Comparison of ENCODE assay signal across 2 cellular contexts in genomic region chr4:150582101-150582565, GRCh38.
TF ChIP-seq lines count a peak whose summit lies in the region.

TSS of gene MAB21L2 (plus strand) at chr4:150582151. CDS start at chr4:150583030, 879 bp downstream.

TF ChIP-seq in liver, 16 proteins besides CTCF, POLR2A, EP300 and RAD21:
- TF ChIP-seq RXRA (IDR thresholded peaks at IDR 0.05) (no peak), JUND (IDR thresholded peaks at IDR 0.05) (no peak), HNF4G (IDR thresholded peaks at IDR 0.05) (no peak), SP1 (IDR thresholded peaks at IDR 0.05) (no peak), NR2F2 (IDR thresholded peaks at IDR 0.05) (no peak), EGR1 (IDR thresholded peaks at IDR 0.05; ENCODE audit: low read depth in 2 of 2) (no peak), FOXA1 (IDR thresholded peaks at IDR 0.05) (no peak), HNF4A (conservative IDR thresholded peaks at IDR 0.05) (no peak), YY1 (IDR thresholded peaks at IDR 0.05) (no peak), GABPA (IDR thresholded peaks at IDR 0.05 in 1 of 2, conservative IDR thresholded peaks at IDR 0.05 in 1 of 2) (no peak), FOXA2 (IDR thresholded peaks at IDR 0.05) (no peak)
- TF ChIP-seq, protein P1, sequence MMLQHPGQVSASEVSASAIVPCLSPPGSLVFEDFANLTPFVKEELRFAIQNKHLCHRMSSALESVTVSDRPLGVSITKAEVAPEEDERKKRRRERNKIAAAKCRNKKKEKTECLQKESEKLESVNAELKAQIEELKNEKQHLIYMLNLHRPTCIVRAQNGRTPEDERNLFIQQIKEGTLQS (IDR thresholded peaks at IDR 0.05): no peak
- TF ChIP-seq, protein P2, sequence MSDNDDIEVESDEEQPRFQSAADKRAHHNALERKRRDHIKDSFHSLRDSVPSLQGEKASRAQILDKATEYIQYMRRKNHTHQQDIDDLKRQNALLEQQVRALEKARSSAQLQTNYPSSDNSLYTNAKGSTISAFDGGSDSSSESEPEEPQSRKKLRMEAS (IDR thresholded peaks at IDR 0.05): no peak
TF ChIP-seq in liver: peak in this region for 0.

TF ChIP-seq in HepG2, 621 proteins besides CTCF, POLR2A, EP300 and RAD21:
- TF ChIP-seq, protein P3, sequence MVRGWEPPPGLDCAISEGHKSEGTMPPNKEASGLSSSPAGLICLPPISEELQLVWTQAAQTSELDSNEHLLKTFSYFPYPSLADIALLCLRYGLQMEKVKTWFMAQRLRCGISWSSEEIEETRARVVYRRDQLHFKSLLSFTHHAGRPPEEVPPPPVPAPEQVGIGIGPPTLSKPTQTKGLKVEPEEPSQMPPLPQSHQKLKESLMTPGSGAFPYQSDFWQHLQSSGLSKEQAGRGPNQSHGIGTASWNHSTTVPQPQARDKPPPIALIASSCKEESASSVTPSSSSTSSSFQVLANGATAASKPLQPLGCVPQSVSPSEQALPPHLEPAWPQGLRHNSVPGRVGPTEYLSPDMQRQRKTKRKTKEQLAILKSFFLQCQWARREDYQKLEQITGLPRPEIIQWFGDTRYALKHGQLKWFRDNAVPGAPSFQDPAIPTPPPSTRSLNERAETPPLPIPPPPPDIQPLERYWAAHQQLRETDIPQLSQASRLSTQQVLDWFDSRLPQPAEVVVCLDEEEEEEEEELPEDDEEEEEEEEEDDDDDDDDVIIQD (CRISPR knock-in tag; IDR thresholded peaks at IDR 0.05; ENCODE audit: low read depth): no peak
- TF ChIP-seq ZMYM4 (CRISPR knock-in tag; IDR thresholded peaks at IDR 0.05) (no peak), ZNF367 (CRISPR knock-in tag; IDR thresholded peaks at IDR 0.05; ENCODE audit: borderline replicate concordance) (no peak), ZNF557 (CRISPR knock-in tag; IDR thresholded peaks at IDR 0.05) (no peak), ZFX (CRISPR knock-in tag; IDR thresholded peaks at IDR 0.05; ENCODE audit: low read depth) (no peak), GTF3A (CRISPR knock-in tag; conservative IDR thresholded peaks at IDR 0.05) (no peak), GLMP (CRISPR knock-in tag; IDR thresholded peaks at IDR 0.05; ENCODE audit: borderline replicate concordance) (no peak), ZNF550 (CRISPR knock-in tag; IDR thresholded peaks at IDR 0.05; ENCODE audit: borderline replicate concordance) (no peak), HIC2 (CRISPR knock-in tag; IDR thresholded peaks at IDR 0.05; ENCODE audit: low read depth) (no peak)
- TF ChIP-seq, protein P4, sequence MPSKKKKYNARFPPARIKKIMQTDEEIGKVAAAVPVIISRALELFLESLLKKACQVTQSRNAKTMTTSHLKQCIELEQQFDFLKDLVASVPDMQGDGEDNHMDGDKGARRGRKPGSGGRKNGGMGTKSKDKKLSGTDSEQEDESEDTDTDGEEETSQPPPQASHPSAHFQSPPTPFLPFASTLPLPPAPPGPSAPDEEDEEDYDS (CRISPR knock-in tag; IDR thresholded peaks at IDR 0.05): no peak
- TF ChIP-seq, protein P5, sequence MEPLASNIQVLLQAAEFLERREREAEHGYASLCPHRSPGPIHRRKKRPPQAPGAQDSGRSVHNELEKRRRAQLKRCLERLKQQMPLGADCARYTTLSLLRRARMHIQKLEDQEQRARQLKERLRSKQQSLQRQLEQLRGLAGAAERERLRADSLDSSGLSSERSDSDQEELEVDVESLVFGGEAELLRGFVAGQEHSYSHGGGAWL (CRISPR knock-in tag; IDR thresholded peaks at IDR 0.05): no peak
